ENCODE assay signal across 1 cellular context in genomic region chr2:7539077-7539476, GRCh38.
TF ChIP-seq lines count a peak whose summit lies in the region.

No MANE protein-coding gene starts in this region.

TF ChIP-seq in GM23338, 12 proteins besides CTCF, POLR2A, EP300 and RAD21 (continued from another document):
- no peak for TF ChIP-seq ZNF462 (CRISPR knock-in tag; IDR thresholded peaks at IDR 0.05)
- no peak for TF ChIP-seq JUNB (IDR thresholded peaks at IDR 0.05; ENCODE audit: unreplicated experiment)
- TF ChIP-seq CREB1 (CRISPR knock-in tag; IDR thresholded peaks at IDR 0.05; ENCODE audit: low read depth) = no peak
- no peak for TF ChIP-seq ZNF331 (CRISPR knock-in tag; IDR thresholded peaks at IDR 0.05; ENCODE audit: low read depth)
